ENCODE assay signal across 19 cellular contexts in genomic region chr4:24235609-24236008, GRCh38.
"Had no signal": no experiment of that assay in that cellular context is flagged by ENCODE, and none has a peak within 500 bp of the region (broad histone marks: within the 10 kb centered on the region; RNA-seq: fewer than 3 reads in every experiment).

No MANE protein-coding gene starts in this region.

- H3K4me1 ChIP-seq: esophagus muscularis mucosa, sigmoid colon, spleen, thyroid gland had no signal

- H3K4me3 ChIP-seq: esophagus muscularis mucosa, neural progenitor cell, ovary, sigmoid colon, spleen, thyroid gland had no signal

- H3K9me3 ChIP-seq: esophagus muscularis mucosa, ovary, sigmoid colon, spleen, thyroid gland had no signal

- ATAC-seq: activated CD8-positive, alpha-beta T cell treated with anti-CD3 and anti-CD28 coated beads for 36 hours; naive thymus-derived CD4-positive, alpha-beta T cell had no signal

- H2AFZ ChIP-seq: neural progenitor cell had no signal

- DNase-seq: activated CD4-positive, alpha-beta T cell treated with anti-CD3 and anti-CD28 coated beads, Interleukin-2, amount 10 ng/mL, durations not matched to agents 24 days and 14 days; activated CD8-positive, alpha-beta T cell treated with anti-CD3 and anti-CD28 coated beads for 36 hours; activated naive CD4-positive, alpha-beta T cell treated with Interleukin-2 at 50 U/mL for 16 hours; activated naive CD8-positive, alpha-beta T cell treated with anti-CD3 and anti-CD28 coated beads, Interleukin-2, amount 10 ng/mL, durations not matched to agents 7 days and 5 days; activated T-cell treated with anti-CD3 and anti-CD28 coated beads, Interleukin-2, amount 50 U/mL, for 1 hour; amygdala; effector CD4-positive, alpha-beta T cell; glutamatergic neuron; mesenchymal stem cell; naive thymus-derived CD4-positive, alpha-beta T cell; ovary; sigmoid colon; spleen; stimulated activated naive CD4-positive, alpha-beta T cell; T-helper 1 cell; T-helper 9 cell; thyroid gland had no signal

- H3K36me3 ChIP-seq: esophagus muscularis mucosa, neural progenitor cell, ovary, sigmoid colon, spleen, thyroid gland had no signal

- H3K4me2 ChIP-seq: neural progenitor cell had no signal

- H3K9ac ChIP-seq: neural progenitor cell had no signal

- H3K27ac ChIP-seq: esophagus muscularis mucosa, neural progenitor cell, ovary, sigmoid colon, spleen, thyroid gland had no signal

- H3K27me3 ChIP-seq: esophagus muscularis mucosa, neural progenitor cell, ovary, sigmoid colon, spleen, thyroid gland had no signal
